Comparison of ENCODE assay signal across 1 cellular context in the genomic region with DNA sequence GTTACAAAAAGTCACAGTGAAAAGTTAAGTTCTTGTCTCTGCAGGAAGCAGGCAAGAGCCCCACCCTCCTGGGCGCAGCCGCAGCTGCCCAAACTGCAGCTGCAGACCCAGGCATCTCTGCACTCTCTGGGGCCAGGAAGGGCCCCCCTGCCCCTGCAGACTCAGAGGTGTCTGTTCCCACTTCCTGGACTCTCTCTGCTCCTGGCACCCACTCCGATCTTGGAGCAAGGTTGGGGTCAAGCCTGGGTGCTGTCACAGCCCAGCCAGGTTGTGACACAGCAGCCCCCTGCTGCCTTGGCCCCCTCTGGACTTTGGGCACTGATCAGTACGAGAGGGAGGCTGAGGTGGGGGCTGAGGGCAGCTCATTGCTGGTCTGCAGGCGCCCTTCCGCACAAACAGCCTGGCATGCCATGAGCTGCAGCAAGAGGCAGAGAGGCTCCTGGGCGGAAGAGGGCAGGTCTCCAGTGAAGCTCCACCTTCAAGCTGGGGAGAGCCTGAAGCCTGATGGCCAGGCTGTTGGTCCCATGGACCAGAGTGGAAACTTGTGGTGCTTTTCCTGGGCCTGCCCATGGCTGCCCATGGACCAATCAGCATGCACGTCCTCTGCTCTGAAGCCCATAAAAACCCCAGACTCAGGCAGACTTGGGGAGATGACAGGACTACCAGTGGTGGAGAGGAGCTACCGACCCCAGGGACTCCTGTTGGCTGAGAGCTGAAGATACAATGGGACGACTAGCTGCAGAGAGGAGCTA.
TF ChIP-seq lines count a peak whose summit lies in the region.

No MANE protein-coding gene starts in this region.

TF ChIP-seq in HepG2, 621 proteins besides CTCF, POLR2A, EP300 and RAD21 (continued from another document and continues in another):
- TF ChIP-seq, protein P1, sequence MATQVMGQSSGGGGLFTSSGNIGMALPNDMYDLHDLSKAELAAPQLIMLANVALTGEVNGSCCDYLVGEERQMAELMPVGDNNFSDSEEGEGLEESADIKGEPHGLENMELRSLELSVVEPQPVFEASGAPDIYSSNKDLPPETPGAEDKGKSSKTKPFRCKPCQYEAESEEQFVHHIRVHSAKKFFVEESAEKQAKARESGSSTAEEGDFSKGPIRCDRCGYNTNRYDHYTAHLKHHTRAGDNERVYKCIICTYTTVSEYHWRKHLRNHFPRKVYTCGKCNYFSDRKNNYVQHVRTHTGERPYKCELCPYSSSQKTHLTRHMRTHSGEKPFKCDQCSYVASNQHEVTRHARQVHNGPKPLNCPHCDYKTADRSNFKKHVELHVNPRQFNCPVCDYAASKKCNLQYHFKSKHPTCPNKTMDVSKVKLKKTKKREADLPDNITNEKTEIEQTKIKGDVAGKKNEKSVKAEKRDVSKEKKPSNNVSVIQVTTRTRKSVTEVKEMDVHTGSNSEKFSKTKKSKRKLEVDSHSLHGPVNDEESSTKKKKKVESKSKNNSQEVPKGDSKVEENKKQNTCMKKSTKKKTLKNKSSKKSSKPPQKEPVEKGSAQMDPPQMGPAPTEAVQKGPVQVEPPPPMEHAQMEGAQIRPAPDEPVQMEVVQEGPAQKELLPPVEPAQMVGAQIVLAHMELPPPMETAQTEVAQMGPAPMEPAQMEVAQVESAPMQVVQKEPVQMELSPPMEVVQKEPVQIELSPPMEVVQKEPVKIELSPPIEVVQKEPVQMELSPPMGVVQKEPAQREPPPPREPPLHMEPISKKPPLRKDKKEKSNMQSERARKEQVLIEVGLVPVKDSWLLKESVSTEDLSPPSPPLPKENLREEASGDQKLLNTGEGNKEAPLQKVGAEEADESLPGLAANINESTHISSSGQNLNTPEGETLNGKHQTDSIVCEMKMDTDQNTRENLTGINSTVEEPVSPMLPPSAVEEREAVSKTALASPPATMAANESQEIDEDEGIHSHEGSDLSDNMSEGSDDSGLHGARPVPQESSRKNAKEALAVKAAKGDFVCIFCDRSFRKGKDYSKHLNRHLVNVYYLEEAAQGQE (IDR thresholded peaks at IDR 0.05; ENCODE audit: borderline replicate concordance in 1 of 2, low read depth in 1 of 2, low read length in 2 of 2): no peak
- no peak for TF ChIP-seq MTF1 (CRISPR knock-in tag; IDR thresholded peaks at IDR 0.05)
- TF ChIP-seq, protein P2, sequence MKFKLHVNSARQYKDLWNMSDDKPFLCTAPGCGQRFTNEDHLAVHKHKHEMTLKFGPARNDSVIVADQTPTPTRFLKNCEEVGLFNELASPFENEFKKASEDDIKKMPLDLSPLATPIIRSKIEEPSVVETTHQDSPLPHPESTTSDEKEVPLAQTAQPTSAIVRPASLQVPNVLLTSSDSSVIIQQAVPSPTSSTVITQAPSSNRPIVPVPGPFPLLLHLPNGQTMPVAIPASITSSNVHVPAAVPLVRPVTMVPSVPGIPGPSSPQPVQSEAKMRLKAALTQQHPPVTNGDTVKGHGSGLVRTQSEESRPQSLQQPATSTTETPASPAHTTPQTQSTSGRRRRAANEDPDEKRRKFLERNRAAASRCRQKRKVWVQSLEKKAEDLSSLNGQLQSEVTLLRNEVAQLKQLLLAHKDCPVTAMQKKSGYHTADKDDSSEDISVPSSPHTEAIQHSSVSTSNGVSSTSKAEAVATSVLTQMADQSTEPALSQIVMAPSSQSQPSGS (CRISPR knock-in tag; IDR thresholded peaks at IDR 0.05): 0 out of 2 replicates have a peak, but pooled peaks have one; percentile 59
- peak; percentile 87 for TF ChIP-seq ZNF891 (CRISPR knock-in tag; IDR thresholded peaks at IDR 0.05)
- TF ChIP-seq, protein P3, sequence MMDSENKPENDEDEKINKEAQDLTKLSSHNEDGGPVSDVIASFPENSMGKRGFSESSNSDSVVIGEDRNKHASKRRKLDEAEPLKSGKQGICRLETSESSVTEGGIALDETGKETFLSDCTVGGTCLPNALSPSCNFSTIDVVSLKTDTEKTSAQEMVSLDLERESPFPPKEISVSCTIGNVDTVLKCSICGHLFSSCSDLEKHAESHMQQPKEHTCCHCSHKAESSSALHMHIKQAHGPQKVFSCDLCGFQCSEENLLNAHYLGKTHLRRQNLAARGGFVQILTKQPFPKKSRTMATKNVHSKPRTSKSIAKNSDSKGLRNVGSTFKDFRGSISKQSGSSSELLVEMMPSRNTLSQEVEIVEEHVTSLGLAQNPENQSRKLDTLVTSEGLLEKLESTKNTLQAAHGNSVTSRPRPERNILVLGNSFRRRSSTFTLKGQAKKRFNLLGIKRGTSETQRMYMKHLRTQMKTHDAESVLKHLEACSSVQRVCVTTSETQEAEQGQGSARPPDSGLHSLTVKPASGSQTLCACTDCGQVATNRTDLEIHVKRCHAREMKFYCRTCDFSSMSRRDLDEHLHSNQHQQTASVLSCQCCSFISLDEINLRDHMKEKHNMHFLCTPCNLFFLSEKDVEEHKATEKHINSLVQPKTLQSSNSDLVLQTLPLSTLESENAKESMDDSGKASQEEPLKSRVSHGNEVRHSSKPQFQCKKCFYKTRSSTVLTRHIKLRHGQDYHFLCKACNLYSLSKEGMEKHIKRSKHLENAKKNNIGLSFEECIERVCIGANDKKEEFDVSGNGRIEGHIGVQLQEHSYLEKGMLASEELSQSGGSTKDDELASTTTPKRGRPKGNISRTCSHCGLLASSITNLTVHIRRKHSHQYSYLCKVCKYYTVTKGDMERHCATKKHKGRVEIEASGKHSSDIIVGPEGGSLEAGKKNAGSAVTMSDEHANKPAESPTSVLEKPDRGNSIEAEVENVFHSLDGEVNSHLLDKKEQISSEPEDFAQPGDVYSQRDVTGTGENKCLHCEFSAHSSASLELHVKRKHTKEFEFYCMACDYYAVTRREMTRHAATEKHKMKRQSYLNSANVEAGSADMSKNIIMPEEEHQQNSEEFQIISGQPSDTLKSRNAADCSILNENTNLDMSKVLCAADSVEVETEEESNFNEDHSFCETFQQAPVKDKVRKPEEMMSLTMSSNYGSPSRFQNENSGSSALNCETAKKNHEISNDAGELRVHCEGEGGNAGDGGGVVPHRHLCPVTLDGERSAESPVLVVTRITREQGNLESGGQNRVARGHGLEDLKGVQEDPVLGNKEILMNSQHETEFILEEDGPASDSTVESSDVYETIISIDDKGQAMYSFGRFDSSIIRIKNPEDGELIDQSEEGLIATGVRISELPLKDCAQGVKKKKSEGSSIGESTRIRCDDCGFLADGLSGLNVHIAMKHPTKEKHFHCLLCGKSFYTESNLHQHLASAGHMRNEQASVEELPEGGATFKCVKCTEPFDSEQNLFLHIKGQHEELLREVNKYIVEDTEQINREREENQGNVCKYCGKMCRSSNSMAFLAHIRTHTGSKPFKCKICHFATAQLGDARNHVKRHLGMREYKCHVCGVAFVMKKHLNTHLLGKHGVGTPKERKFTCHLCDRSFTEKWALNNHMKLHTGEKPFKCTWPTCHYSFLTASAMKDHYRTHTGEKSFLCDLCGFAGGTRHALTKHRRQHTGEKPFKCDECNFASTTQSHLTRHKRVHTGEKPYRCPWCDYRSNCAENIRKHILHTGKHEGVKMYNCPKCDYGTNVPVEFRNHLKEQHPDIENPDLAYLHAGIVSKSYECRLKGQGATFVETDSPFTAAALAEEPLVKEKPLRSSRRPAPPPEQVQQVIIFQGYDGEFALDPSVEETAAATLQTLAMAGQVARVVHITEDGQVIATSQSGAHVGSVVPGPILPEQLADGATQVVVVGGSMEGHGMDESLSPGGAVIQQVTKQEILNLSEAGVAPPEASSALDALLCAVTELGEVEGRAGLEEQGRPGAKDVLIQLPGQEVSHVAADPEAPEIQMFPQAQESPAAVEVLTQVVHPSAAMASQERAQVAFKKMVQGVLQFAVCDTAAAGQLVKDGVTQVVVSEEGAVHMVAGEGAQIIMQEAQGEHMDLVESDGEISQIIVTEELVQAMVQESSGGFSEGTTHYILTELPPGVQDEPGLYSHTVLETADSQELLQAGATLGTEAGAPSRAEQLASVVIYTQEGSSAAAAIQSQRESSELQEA (CRISPR knock-in tag; IDR thresholded peaks at IDR 0.05; ENCODE audit: not compliant biosample characterization): peak; percentile 36
- TF ChIP-seq, protein P4, sequence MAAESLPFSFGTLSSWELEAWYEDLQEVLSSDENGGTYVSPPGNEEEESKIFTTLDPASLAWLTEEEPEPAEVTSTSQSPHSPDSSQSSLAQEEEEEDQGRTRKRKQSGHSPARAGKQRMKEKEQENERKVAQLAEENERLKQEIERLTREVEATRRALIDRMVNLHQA (CRISPR knock-in tag; IDR thresholded peaks at IDR 0.05): no peak
- no peak for TF ChIP-seq ZNF207 (IDR thresholded peaks at IDR 0.05; ENCODE audit: borderline replicate concordance)
- no peak for TF ChIP-seq ZNF781 (CRISPR knock-in tag; IDR thresholded peaks at IDR 0.05; ENCODE audit: borderline replicate concordance, not compliant biosample characterization)
- TF ChIP-seq, protein P5, sequence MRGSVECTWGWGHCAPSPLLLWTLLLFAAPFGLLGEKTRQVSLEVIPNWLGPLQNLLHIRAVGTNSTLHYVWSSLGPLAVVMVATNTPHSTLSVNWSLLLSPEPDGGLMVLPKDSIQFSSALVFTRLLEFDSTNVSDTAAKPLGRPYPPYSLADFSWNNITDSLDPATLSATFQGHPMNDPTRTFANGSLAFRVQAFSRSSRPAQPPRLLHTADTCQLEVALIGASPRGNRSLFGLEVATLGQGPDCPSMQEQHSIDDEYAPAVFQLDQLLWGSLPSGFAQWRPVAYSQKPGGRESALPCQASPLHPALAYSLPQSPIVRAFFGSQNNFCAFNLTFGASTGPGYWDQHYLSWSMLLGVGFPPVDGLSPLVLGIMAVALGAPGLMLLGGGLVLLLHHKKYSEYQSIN (CRISPR knock-in tag; IDR thresholded peaks at IDR 0.05; ENCODE audit: borderline replicate concordance): no peak
- TF ChIP-seq BHLHE40 (IDR thresholded peaks at IDR 0.05; ENCODE audit: low read length): no peak
- TF ChIP-seq RFX5 (IDR thresholded peaks at IDR 0.05; ENCODE audit: low read depth, low read length): no peak
- no peak for TF ChIP-seq GLI4 (CRISPR knock-in tag; IDR thresholded peaks at IDR 0.05; ENCODE audit: borderline replicate concordance)
- 0 out of 2 replicates have a peak, but pooled peaks have one; percentile 37 for TF ChIP-seq TOPORS (CRISPR knock-in tag; IDR thresholded peaks at IDR 0.05)
- TF ChIP-seq GATAD1 (CRISPR knock-in tag; IDR thresholded peaks at IDR 0.05): peak; percentile 52; the same call in 1 of the 2 replicates
- TF ChIP-seq ZNF383 (CRISPR knock-in tag; IDR thresholded peaks at IDR 0.05; ENCODE audit: borderline replicate concordance): no peak; the same call in 1 of the 2 replicates
- TF ChIP-seq ZFYVE20 (CRISPR knock-in tag; IDR thresholded peaks at IDR 0.05; ENCODE audit: borderline replicate concordance, low read depth): no peak
- TF ChIP-seq, protein P6, sequence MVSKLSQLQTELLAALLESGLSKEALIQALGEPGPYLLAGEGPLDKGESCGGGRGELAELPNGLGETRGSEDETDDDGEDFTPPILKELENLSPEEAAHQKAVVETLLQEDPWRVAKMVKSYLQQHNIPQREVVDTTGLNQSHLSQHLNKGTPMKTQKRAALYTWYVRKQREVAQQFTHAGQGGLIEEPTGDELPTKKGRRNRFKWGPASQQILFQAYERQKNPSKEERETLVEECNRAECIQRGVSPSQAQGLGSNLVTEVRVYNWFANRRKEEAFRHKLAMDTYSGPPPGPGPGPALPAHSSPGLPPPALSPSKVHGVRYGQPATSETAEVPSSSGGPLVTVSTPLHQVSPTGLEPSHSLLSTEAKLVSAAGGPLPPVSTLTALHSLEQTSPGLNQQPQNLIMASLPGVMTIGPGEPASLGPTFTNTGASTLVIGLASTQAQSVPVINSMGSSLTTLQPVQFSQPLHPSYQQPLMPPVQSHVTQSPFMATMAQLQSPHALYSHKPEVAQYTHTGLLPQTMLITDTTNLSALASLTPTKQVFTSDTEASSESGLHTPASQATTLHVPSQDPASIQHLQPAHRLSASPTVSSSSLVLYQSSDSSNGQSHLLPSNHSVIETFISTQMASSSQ (IDR thresholded peaks at IDR 0.05; ENCODE audit: low read depth): no peak
- TF ChIP-seq, protein P6 (CRISPR knock-in tag; IDR thresholded peaks at IDR 0.05; ENCODE audit: borderline replicate concordance): 0 out of 2 replicates have a peak, but pooled peaks have one; percentile 55
- no peak for TF ChIP-seq ZNF3 (CRISPR knock-in tag; IDR thresholded peaks at IDR 0.05)
- no peak for TF ChIP-seq BRD4 (CRISPR knock-in tag; IDR thresholded peaks at IDR 0.05)
- TF ChIP-seq ELF3 (CRISPR knock-in tag; IDR thresholded peaks at IDR 0.05): peak; percentile 80
- no peak for TF ChIP-seq ADNP (CRISPR knock-in tag; IDR thresholded peaks at IDR 0.05)
- no peak for TF ChIP-seq RNF2 (conservative IDR thresholded peaks at IDR 0.05; ENCODE audit: low read depth)
- TF ChIP-seq, protein P7, sequence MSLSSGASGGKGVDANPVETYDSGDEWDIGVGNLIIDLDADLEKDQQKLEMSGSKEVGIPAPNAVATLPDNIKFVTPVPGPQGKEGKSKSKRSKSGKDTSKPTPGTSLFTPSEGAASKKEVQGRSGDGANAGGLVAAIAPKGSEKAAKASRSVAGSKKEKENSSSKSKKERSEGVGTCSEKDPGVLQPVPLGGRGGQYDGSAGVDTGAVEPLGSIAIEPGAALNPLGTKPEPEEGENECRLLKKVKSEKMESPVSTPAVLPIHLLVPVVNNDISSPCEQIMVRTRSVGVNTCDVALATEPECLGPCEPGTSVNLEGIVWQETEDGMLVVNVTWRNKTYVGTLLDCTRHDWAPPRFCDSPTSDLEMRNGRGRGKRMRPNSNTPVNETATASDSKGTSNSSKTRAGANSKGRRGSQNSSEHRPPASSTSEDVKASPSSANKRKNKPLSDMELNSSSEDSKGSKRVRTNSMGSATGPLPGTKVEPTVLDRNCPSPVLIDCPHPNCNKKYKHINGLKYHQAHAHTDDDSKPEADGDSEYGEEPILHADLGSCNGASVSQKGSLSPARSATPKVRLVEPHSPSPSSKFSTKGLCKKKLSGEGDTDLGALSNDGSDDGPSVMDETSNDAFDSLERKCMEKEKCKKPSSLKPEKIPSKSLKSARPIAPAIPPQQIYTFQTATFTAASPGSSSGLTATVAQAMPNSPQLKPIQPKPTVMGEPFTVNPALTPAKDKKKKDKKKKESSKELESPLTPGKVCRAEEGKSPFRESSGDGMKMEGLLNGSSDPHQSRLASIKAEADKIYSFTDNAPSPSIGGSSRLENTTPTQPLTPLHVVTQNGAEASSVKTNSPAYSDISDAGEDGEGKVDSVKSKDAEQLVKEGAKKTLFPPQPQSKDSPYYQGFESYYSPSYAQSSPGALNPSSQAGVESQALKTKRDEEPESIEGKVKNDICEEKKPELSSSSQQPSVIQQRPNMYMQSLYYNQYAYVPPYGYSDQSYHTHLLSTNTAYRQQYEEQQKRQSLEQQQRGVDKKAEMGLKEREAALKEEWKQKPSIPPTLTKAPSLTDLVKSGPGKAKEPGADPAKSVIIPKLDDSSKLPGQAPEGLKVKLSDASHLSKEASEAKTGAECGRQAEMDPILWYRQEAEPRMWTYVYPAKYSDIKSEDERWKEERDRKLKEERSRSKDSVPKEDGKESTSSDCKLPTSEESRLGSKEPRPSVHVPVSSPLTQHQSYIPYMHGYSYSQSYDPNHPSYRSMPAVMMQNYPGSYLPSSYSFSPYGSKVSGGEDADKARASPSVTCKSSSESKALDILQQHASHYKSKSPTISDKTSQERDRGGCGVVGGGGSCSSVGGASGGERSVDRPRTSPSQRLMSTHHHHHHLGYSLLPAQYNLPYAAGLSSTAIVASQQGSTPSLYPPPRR (CRISPR knock-in tag; IDR thresholded peaks at IDR 0.05; ENCODE audit: borderline replicate concordance): peak; percentile 85
- TF ChIP-seq ETV6 (CRISPR knock-in tag; conservative IDR thresholded peaks at IDR 0.05): no peak
- TF ChIP-seq ZMYM4 (CRISPR knock-in tag; IDR thresholded peaks at IDR 0.05): peak; percentile 91
